ENCODE assay signal across 9 cellular contexts in genomic region chr2:162890690-162891311, GRCh38. TPM values are rescaled to one million over a fixed set of nuclear protein-coding genes. Genes with fewer than 3 reads are reported as not detected.
DNase-seq lines count a peak whose midpoint lies in the region; TF ChIP-seq lines count a peak whose summit lies in the region.
"Had no signal": no experiment of that assay in that cellular context is flagged by ENCODE, and none has a peak within 500 bp of the region (broad histone marks: within the 10 kb centered on the region; RNA-seq: fewer than 3 reads in every experiment).

No MANE protein-coding gene starts in this region.

- H3K9ac ChIP-seq in H9 (ENCODE audit: extremely low read depth, insufficient read length, low read length) = no peak overlapping the region

- H3K79me2 ChIP-seq in H9 (ENCODE audit: insufficient read depth, low read length) (no peaks in the 10 kb centered on the region), osteoblast (ENCODE audit: insufficient read depth, low read length) (no peaks in the 10 kb centered on the region)

- H3K36me3 ChIP-seq in osteoblast (ENCODE audit: insufficient read depth, low read length) (no peaks in the 10 kb centered on the region), uterus (no peaks in the 10 kb centered on the region)

- H3K9me3 Mint-ChIP-seq in H9 = no peaks in the 10 kb centered on the region
- H3K9me3 Mint-ChIP-seq: T-helper 1 cell treated with Interleukin-12 subunit alpha and Interleukin-12 subunit beta and Interleukin-4 antibody, amounts not matched to agents 30 μg/mL and 1 μg/mL, for 36 hours had no signal

- no peak overlapping the region for H2BK20ac ChIP-seq in H9 (ENCODE audit: low read depth, low read length, poor library complexity, severe bottlenecking)

- no CpG with 5 or more reads among the region's 4 CpGs for WGBS in H9 (ENCODE audit: extremely low coverage, insufficient read length, low lambda C conversion rate)

- no peak overlapping the region for H4K8ac ChIP-seq in H9 (replicated peaks; ENCODE audit: insufficient read length, low read depth, low read length)

- H2AFZ ChIP-seq in H9 (ENCODE audit: low read length) = no peak overlapping the region
- H2AFZ ChIP-seq in osteoblast (ENCODE audit: low read length) = no peak overlapping the region

- H3K4me1 ChIP-seq in H9 (ENCODE audit: insufficient read depth, low read length) = no peaks in the 10 kb centered on the region
- no peaks in the 10 kb centered on the region for H3K4me1 ChIP-seq in osteoblast (ENCODE audit: insufficient read depth, low read length)
- H3K4me1 ChIP-seq in uterus = no peaks in the 10 kb centered on the region

- no peaks in the 10 kb centered on the region for H3K23me2 ChIP-seq in H9 (ENCODE audit: insufficient read length, low read depth, low read length, poor library complexity, severe bottlenecking)

- H2BK120ac ChIP-seq in H9 (ENCODE audit: low read depth, low read length, poor library complexity, severe bottlenecking) = no peak overlapping the region

- H3K79me1 ChIP-seq in H9 (ENCODE audit: insufficient read depth, low read depth, low read length, poor library complexity, severe bottlenecking) = no peaks in the 10 kb centered on the region

- no peak overlapping the region for H2BK12ac ChIP-seq in H9 (ENCODE audit: insufficient read length, low read depth, low read length)

- H2BK5ac ChIP-seq in H9 (ENCODE audit: insufficient read length, low read length) = no peak overlapping the region

- H3K9me3 ChIP-seq in H9 (ENCODE audit: control insufficient read depth, low read depth, low read length) (no peaks in the 10 kb centered on the region), osteoblast (ENCODE audit: low read depth, low read length) (no peaks in the 10 kb centered on the region), uterus (no peaks in the 10 kb centered on the region)

- no peak overlapping the region for H3K14ac ChIP-seq in H9 (ENCODE audit: insufficient read depth, low read length)

- H3K18ac ChIP-seq in H9 (ENCODE audit: insufficient read length, low read depth, low read length) = no peak overlapping the region

- H3K4me3 ChIP-seq in GM12864 (ENCODE audit: low read depth, low read length) (no peak overlapping the region), epithelial cell of esophagus (ENCODE audit: low read length) (no peak overlapping the region), osteoblast (ENCODE audit: insufficient read depth, low read length) (no peak overlapping the region), uterus (no peak overlapping the region)
- H3K4me3 ChIP-seq in Jurkat, Clone E6-1 (ENCODE audit: low read length) = no peak overlapping the region

- no peak overlapping the region for H3K23ac ChIP-seq in H9 (ENCODE audit: insufficient read length, low read depth, low read length)

- peak; percentile 76 for TF ChIP-seq CTCF in GM12864 (IDR thresholded peaks at IDR 0.05; ENCODE audit: low read depth, low read length, missing control alignments)
- peak; percentile 89 for TF ChIP-seq CTCF in H9 (conservative IDR thresholded peaks at IDR 0.05)
- peak; percentile 93 for TF ChIP-seq CTCF in epithelial cell of esophagus (IDR thresholded peaks at IDR 0.05; ENCODE audit: insufficient read depth, low read depth, low read length, missing control alignments)
- peak; percentile 78 for TF ChIP-seq CTCF in osteoblast (IDR thresholded peaks at IDR 0.05; ENCODE audit: extremely low read depth, low read depth, low read length)
- TF ChIP-seq CTCF in uterus (IDR thresholded peaks at IDR 0.05) = no peak

- no peak overlapping the region for H3K56ac ChIP-seq in H9 (ENCODE audit: insufficient read length, low read depth, low read length)

- no peaks in the 10 kb centered on the region for H4K20me1 ChIP-seq in H9 (ENCODE audit: control insufficient read depth, insufficient read depth, insufficient read length)
- no peaks in the 10 kb centered on the region for H4K20me1 ChIP-seq in osteoblast (ENCODE audit: insufficient read depth, low read length)

- DNase-seq in AG08395 (ENCODE audit: low spot score) (peak; percentile 29), GM12864 (ENCODE audit: low read depth) (peak; percentile 4), H9 (no peak), RKO (ENCODE audit: low spot score) (peak; percentile 69), epithelial cell of esophagus (ENCODE audit: low read depth) (peak; percentile 74), osteoblast (ENCODE audit: insufficient read length, low spot score, missing footprints) (peak; percentile 51), uterus (no peak)
- peak; percentile 38 for DNase-seq in Jurkat, Clone E6-1 (ENCODE audit: low read depth, low spot score)

- no peaks in the 10 kb centered on the region for H3K4me1 Mint-ChIP-seq in H9

- no peak overlapping the region for H3K27ac Mint-ChIP-seq in H9
- H3K27ac Mint-ChIP-seq: T-helper 1 cell treated with Interleukin-12 subunit alpha and Interleukin-12 subunit beta and Interleukin-4 antibody, amounts not matched to agents 30 μg/mL and 1 μg/mL, for 36 hours had no signal

- no peak overlapping the region for H3K4me3 Mint-ChIP-seq in H9
- H3K4me3 Mint-ChIP-seq: T-helper 1 cell treated with Interleukin-12 subunit alpha and Interleukin-12 subunit beta and Interleukin-4 antibody, amounts not matched to agents 30 μg/mL and 1 μg/mL, for 36 hours had no signal

- H3T11ph ChIP-seq in H9 (ENCODE audit: low read length) = no peak overlapping the region

- no peak overlapping the region for H4K5ac ChIP-seq in H9 (ENCODE audit: insufficient read length, low read depth, low read length)

- no peak overlapping the region for H2BK15ac ChIP-seq in H9 (ENCODE audit: low read depth, low read length)

- H3K27ac ChIP-seq in H9 (ENCODE audit: insufficient read length, low read depth, low read length) = no peak overlapping the region
- H3K27ac ChIP-seq in osteoblast (ENCODE audit: low read depth, low read length) = no peak overlapping the region
- no peak overlapping the region for H3K27ac ChIP-seq in uterus

- intact Hi-C loops in uterus (cut with DNase I; ENCODE audit: low total_unique reads) = no loop called here

- H2AK5ac ChIP-seq in H9 (ENCODE audit: insufficient read length, low read length) = no peak overlapping the region

- H3K4me2 ChIP-seq in H9 (ENCODE audit: insufficient read depth, insufficient read length, low read length) (no peak overlapping the region), osteoblast (ENCODE audit: insufficient read depth, low read length) (peak overlapping the region; percentile 61)

- H3K36me3 Mint-ChIP-seq in H9 (ENCODE audit: insufficient read depth in 1 of 3, low read depth in 3 of 3) = no peaks in the 10 kb centered on the region

- H3K27me3 ChIP-seq in H9 (ENCODE audit: insufficient read depth, low read length) = no peaks in the 10 kb centered on the region
- H3K27me3 ChIP-seq in osteoblast (ENCODE audit: insufficient read depth, low read length) = no peaks in the 10 kb centered on the region
- no peaks in the 10 kb centered on the region for H3K27me3 ChIP-seq in uterus

- no peak for TF ChIP-seq POLR2A in uterus (IDR thresholded peaks at IDR 0.05)

- no peak overlapping the region for H4K91ac ChIP-seq in H9 (ENCODE audit: insufficient read length, low read depth, low read length)

- no peak overlapping the region for H3K4ac ChIP-seq in H9 (ENCODE audit: low read depth, low read length)

- no peaks in the 10 kb centered on the region for H3K27me3 Mint-ChIP-seq in H9 (ENCODE audit: low read depth)

RNA-seq across cellular contexts. Expression of gene KCNH7, which starts 52.2 kb away (rescaled TPM):
- 0.09 TPM in 1 of 2 replicates, not detected in the other for total RNA-seq in H9 (2021)
- polyA plus RNA-seq in Jurkat, Clone E6-1 (2012; ENCODE audit: insufficient read depth, insufficient read length) = not detected
- not detected in 2 replicates for total RNA-seq in osteoblast
- under 1 TPM in 1 of 4 donors, not detected in 3; 0.35 TPM for total RNA-seq in uterus

Comparison
In these comparisons a context has a peak if more than half of its experiments do, and no peak if none do; other contexts are left out.
1. DNase-seq: peak in AG08395 (single experiment), GM12864 (single experiment), Jurkat, Clone E6-1 (single experiment), RKO (single experiment), epithelial cell of esophagus (single experiment) and osteoblast (single experiment); none in H9 (single experiment) and uterus (0 of 2).
2. CTCF ChIP-seq: peak in GM12864 (single experiment), H9 (single experiment), epithelial cell of esophagus (single experiment) and osteoblast (single experiment); none in uterus (0 of 4).